Comparison of ENCODE assay signal across 2 cellular contexts in the genomic region with DNA sequence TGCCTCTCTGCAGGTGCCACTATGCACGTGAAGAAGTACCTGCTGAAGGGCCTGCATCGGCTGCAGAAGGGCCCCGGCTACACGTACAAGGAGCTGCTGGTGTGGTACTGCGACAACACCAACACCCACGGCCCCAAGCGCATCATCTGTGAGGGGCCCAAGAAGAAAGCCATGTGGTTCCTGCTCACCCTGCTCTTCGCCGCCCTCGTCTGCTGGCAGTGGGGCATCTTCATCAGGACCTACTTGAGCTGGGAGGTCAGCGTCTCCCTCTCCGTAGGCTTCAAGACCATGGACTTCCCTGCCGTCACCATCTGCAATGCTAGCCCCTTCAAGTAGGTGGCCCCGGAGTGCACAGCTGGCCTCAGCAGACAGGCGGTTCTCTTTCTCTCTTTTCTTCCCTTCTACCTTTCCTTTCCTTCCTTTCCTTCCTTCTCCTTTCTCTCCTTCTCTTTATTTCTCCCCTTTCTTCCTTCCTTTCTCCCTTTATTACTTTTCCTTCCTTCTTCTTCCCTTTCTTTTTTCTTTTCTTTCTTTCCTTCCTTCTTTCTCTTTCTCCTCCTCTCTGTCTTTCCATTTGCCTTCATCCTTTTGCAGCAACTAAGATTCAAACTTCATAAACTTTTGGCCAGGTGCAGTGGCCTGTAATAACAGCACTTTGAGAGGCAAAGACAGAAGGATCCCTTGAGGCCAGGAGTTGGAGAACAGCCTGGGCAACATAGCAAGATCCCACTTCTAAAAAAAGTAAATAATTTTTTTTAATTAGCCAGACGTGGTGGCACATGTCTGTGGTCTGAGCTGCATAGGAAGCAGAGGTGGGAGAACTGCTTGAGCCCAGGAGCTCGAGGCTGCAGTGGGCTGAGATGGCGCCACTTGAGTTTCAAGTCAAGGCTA.
TF ChIP-seq lines count a peak whose summit lies in the region.

No MANE protein-coding gene starts in this region.

TF ChIP-seq in GM23338, 12 proteins besides CTCF, POLR2A, EP300 and RAD21:
- TF ChIP-seq, protein P1, sequence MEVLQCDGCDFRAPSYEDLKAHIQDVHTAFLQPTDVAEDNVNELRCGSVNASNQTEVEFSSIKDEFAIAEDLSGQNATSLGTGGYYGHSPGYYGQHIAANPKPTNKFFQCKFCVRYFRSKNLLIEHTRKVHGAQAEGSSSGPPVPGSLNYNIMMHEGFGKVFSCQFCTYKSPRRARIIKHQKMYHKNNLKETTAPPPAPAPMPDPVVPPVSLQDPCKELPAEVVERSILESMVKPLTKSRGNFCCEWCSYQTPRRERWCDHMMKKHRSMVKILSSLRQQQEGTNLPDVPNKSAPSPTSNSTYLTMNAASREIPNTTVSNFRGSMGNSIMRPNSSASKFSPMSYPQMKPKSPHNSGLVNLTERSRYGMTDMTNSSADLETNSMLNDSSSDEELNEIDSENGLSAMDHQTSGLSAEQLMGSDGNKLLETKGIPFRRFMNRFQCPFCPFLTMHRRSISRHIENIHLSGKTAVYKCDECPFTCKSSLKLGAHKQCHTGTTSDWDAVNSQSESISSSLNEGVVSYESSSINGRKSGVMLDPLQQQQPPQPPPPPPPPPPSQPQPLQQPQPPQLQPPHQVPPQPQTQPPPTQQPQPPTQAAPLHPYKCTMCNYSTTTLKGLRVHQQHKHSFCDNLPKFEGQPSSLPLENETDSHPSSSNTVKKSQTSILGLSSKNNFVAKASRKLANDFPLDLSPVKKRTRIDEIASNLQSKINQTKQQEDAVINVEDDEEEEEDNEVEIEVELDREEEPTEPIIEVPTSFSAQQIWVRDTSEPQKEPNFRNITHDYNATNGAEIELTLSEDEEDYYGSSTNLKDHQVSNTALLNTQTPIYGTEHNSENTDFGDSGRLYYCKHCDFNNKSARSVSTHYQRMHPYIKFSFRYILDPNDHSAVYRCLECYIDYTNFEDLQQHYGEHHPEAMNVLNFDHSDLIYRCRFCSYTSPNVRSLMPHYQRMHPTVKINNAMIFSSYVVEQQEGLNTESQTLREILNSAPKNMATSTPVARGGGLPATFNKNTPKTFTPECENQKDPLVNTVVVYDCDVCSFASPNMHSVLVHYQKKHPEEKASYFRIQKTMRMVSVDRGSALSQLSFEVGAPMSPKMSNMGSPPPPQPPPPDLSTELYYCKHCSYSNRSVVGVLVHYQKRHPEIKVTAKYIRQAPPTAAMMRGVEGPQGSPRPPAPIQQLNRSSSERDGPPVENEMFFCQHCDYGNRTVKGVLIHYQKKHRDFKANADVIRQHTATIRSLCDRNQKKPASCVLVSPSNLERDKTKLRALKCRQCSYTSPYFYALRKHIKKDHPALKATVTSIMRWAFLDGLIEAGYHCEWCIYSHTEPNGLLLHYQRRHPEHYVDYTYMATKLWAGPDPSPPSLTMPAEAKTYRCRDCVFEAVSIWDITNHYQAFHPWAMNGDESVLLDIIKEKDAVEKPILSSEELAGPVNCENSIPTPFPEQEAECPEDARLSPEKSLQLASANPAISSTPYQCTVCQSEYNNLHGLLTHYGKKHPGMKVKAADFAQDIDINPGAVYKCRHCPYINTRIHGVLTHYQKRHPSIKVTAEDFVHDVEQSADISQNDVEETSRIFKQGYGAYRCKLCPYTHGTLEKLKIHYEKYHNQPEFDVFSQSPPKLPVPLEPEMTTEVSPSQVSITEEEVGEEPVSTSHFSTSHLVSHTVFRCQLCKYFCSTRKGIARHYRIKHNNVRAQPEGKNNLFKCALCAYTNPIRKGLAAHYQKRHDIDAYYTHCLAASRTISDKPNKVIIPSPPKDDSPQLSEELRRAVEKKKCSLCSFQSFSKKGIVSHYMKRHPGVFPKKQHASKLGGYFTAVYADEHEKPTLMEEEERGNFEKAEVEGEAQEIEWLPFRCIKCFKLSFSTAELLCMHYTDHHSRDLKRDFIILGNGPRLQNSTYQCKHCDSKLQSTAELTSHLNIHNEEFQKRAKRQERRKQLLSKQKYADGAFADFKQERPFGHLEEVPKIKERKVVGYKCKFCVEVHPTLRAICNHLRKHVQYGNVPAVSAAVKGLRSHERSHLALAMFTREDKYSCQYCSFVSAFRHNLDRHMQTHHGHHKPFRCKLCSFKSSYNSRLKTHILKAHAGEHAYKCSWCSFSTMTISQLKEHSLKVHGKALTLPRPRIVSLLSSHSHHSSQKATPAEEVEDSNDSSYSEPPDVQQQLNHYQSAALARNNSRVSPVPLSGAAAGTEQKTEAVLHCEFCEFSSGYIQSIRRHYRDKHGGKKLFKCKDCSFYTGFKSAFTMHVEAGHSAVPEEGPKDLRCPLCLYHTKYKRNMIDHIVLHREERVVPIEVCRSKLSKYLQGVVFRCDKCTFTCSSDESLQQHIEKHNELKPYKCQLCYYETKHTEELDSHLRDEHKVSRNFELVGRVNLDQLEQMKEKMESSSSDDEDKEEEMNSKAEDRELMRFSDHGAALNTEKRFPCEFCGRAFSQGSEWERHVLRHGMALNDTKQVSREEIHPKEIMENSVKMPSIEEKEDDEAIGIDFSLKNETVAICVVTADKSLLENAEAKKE (CRISPR knock-in tag; IDR thresholded peaks at IDR 0.05) = peak; percentile 83
- TF ChIP-seq, protein P2, sequence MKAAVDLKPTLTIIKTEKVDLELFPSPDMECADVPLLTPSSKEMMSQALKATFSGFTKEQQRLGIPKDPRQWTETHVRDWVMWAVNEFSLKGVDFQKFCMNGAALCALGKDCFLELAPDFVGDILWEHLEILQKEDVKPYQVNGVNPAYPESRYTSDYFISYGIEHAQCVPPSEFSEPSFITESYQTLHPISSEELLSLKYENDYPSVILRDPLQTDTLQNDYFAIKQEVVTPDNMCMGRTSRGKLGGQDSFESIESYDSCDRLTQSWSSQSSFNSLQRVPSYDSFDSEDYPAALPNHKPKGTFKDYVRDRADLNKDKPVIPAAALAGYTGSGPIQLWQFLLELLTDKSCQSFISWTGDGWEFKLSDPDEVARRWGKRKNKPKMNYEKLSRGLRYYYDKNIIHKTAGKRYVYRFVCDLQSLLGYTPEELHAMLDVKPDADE (IDR thresholded peaks at IDR 0.05) = no peak
- TF ChIP-seq POLR2AphosphoS5 (IDR thresholded peaks at IDR 0.05; ENCODE audit: low read depth) = no peak

TF ChIP-seq in GM12878, 131 proteins besides CTCF, POLR2A, EP300 and RAD21:
- no peak for TF ChIP-seq MTA3 (IDR thresholded peaks at IDR 0.05; ENCODE audit: borderline replicate concordance, low read length)
- no peak for TF ChIP-seq ZNF207 (IDR thresholded peaks at IDR 0.05; ENCODE audit: borderline replicate concordance)
- TF ChIP-seq, protein P3, sequence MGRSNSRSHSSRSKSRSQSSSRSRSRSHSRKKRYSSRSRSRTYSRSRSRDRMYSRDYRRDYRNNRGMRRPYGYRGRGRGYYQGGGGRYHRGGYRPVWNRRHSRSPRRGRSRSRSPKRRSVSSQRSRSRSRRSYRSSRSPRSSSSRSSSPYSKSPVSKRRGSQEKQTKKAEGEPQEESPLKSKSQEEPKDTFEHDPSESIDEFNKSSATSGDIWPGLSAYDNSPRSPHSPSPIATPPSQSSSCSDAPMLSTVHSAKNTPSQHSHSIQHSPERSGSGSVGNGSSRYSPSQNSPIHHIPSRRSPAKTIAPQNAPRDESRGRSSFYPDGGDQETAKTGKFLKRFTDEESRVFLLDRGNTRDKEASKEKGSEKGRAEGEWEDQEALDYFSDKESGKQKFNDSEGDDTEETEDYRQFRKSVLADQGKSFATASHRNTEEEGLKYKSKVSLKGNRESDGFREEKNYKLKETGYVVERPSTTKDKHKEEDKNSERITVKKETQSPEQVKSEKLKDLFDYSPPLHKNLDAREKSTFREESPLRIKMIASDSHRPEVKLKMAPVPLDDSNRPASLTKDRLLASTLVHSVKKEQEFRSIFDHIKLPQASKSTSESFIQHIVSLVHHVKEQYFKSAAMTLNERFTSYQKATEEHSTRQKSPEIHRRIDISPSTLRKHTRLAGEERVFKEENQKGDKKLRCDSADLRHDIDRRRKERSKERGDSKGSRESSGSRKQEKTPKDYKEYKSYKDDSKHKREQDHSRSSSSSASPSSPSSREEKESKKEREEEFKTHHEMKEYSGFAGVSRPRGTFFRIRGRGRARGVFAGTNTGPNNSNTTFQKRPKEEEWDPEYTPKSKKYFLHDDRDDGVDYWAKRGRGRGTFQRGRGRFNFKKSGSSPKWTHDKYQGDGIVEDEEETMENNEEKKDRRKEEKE (IDR thresholded peaks at IDR 0.05) = no peak
- no peak for TF ChIP-seq HDAC6 (IDR thresholded peaks at IDR 0.05; ENCODE audit: unreplicated experiment)
- TF ChIP-seq, protein P4, sequence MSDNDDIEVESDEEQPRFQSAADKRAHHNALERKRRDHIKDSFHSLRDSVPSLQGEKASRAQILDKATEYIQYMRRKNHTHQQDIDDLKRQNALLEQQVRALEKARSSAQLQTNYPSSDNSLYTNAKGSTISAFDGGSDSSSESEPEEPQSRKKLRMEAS (IDR thresholded peaks at IDR 0.05; ENCODE audit: low read depth, low read length) = no peak
- TF ChIP-seq GABPA (IDR thresholded peaks at IDR 0.05; ENCODE audit: low read depth) = no peak
- TF ChIP-seq ESRRA (IDR thresholded peaks at IDR 0.05; ENCODE audit: low read length) = no peak
- no peak for TF ChIP-seq CBX3 (IDR thresholded peaks at IDR 0.05; ENCODE audit: borderline replicate concordance, low read depth)
- no peak for TF ChIP-seq STAT3 (IDR thresholded peaks at IDR 0.05; ENCODE audit: low read depth, low read length)
- no peak for TF ChIP-seq KLF5 (IDR thresholded peaks at IDR 0.05; ENCODE audit: partially characterized antibody)
- no peak for TF ChIP-seq BRCA1 (IDR thresholded peaks at IDR 0.05; ENCODE audit: low read depth, low read length)
- no peak for TF ChIP-seq NFXL1 (IDR thresholded peaks at IDR 0.05; ENCODE audit: borderline replicate concordance)
- TF ChIP-seq ZNF24 (IDR thresholded peaks at IDR 0.05) = no peak
- TF ChIP-seq HCFC1 (IDR thresholded peaks at IDR 0.05; ENCODE audit: low read length) = no peak
- no peak for TF ChIP-seq TCF7 (IDR thresholded peaks at IDR 0.05; ENCODE audit: borderline replicate concordance)
- no peak for TF ChIP-seq ZSCAN29 (IDR thresholded peaks at IDR 0.05)
- no peak for TF ChIP-seq CBFB (IDR thresholded peaks at IDR 0.05; ENCODE audit: low read depth)
